ENCODE assay signal across 10 cellular contexts in the genomic region with DNA sequence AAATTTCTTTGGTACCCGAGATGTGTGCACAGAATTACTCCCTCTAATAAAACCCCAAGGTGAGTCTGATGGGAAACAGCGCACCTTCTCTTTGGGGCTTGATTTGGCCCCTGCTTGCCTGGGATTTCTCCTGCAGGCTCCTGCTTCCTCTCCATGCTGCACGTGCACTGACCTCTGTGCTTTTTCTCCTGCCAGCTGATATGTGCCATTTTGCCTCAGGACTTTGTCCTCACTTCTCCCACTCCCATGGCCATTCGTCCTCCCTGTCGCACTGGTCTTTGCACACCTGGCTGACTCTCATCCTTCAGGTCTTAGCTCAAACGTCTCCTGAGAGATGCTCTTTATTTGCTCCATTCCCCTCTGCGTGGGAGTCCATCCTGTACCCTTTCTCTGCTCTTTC. TPM values are rescaled to one million over a fixed set of nuclear protein-coding genes. Genes with fewer than 3 reads are reported as not detected.
DNase-seq lines count a peak whose midpoint lies in the region; TF ChIP-seq lines count a peak whose summit lies in the region.
"Had no signal": no experiment of that assay in that cellular context is flagged by ENCODE, and none has a peak within 500 bp of the region (broad histone marks: within the 10 kb centered on the region; RNA-seq: fewer than 3 reads in every experiment).

No MANE protein-coding gene starts in this region.

- H3K27me3 Mint-ChIP-seq in CD4-positive, alpha-beta memory T cell: no peaks in the 10 kb centered on the region

- peak overlapping the region; percentile 71 to 95 (median 90) for H3K4me3 Mint-ChIP-seq in CD4-positive, alpha-beta memory T cell

- peaks cover 0 to 10% (median 4%) of the 10 kb centered on the region in 8 donors for H3K9me3 Mint-ChIP-seq in CD4-positive, alpha-beta memory T cell

- H3K9me3 ChIP-seq in CD4-positive, alpha-beta memory T cell (ENCODE audit: control insufficient read depth in 1 of 2, low read length in 2 of 2): peaks cover 0 to 3% of the 10 kb centered on the region in 2 donors
- no peaks in the 10 kb centered on the region for H3K9me3 ChIP-seq in osteoblast (ENCODE audit: low read depth, low read length)
- H3K9me3 ChIP-seq: body of pancreas had no signal

- no peaks in the 10 kb centered on the region for H3K36me3 ChIP-seq in CD4-positive, alpha-beta memory T cell (ENCODE audit: insufficient read depth, low read length)
- H3K36me3 ChIP-seq in osteoblast (ENCODE audit: insufficient read depth, low read length): peaks cover 22% of the 10 kb centered on the region

- CTCF ChIA-PET in CD4-positive, alpha-beta memory T cell (lab: Charles Lee; ENCODE audit: partially characterized antibody): interaction anchor here (1.7 to 3.5 kb wide), 3 partner anchors 8 to 42 kb away, joined by 6 to 21 read pairs (median 18); a partner anchor contains a TSS
- CTCF ChIA-PET in RWPE1 (lab: Yijun Ruan, JAX): interaction anchor here (0.9 to 2.6 kb wide), 2 partner anchors 41 to 43 kb away, joined by 4 to 17 read pairs; no protein-coding TSS in a partner anchor

- TF ChIP-seq CTCF in RWPE1 (conservative IDR thresholded peaks at IDR 0.05; ENCODE audit: low read depth): no peak
- TF ChIP-seq CTCF in epithelial cell of esophagus (IDR thresholded peaks at IDR 0.05; ENCODE audit: insufficient read depth, low read depth, low read length, missing control alignments): no peak
- no peak for TF ChIP-seq CTCF in osteoblast (IDR thresholded peaks at IDR 0.05; ENCODE audit: extremely low read depth, low read depth, low read length)

- H3K4me1 ChIP-seq in CD4-positive, alpha-beta memory T cell (ENCODE audit: insufficient read depth, low read length): peaks cover 33% of the 10 kb centered on the region
- peaks cover 17% of the 10 kb centered on the region for H3K4me1 ChIP-seq in osteoblast (ENCODE audit: insufficient read depth, low read length)

- no peak overlapping the region for H2AFZ ChIP-seq in osteoblast (ENCODE audit: low read length)

- peaks cover 28 to 45% (median 36%) of the 10 kb centered on the region in 4 donors for H3K4me1 Mint-ChIP-seq in CD4-positive, alpha-beta memory T cell

- peaks cover 26 to 29% of the 10 kb centered on the region in 2 donors for H3K36me3 Mint-ChIP-seq in CD4-positive, alpha-beta memory T cell

- intact Hi-C loops in CD4-positive, alpha-beta memory T cell (cut with micrococcal nuclease): no loop called here

- no peaks in the 10 kb centered on the region for H3K27me3 ChIP-seq in CD4-positive, alpha-beta memory T cell (ENCODE audit: insufficient read depth, low read length)
- no peaks in the 10 kb centered on the region for H3K27me3 ChIP-seq in osteoblast (ENCODE audit: insufficient read depth, low read length)
- H3K27me3 ChIP-seq: body of pancreas, left lung had no signal

- no peak for DNase-seq in CD4-positive, alpha-beta memory T cell
- DNase-seq in RWPE1 (ENCODE audit: low spot score) (no peak), epithelial cell of esophagus (ENCODE audit: low read depth) (no peak), osteoblast (ENCODE audit: insufficient read length, low spot score, missing footprints) (no peak), AML-193 (lab: John Stamatoyannopoulos, UW) (no peak), HuH-7 (ENCODE audit: low spot score) (no peak), activated gamma-delta T cell treated with Interleukin-2 at 50 U/mL for 16 hours (no peak)
- DNase-seq in stimulated activated naive CD4-positive, alpha-beta T cell (lab: John Stamatoyannopoulos, UW): no peak
- DNase-seq: left lung had no signal

- POLR2A ChIA-PET in CD4-positive, alpha-beta memory T cell (lab: Charles Lee; ENCODE audit: partially characterized antibody): interaction anchor here (1.6 to 3.2 kb wide), 5 partner anchors 8 to 249 kb away, joined by 9 to 60 read pairs (median 13); a partner anchor contains a TSS
- POLR2A ChIA-PET in RWPE1 (lab: Yijun Ruan, JAX; ENCODE audit: low non-redundant PET): interaction anchor here (2.0 kb wide), 1 partner anchor 11 kb away, joined by 15 read pairs; a partner anchor contains a TSS

- H4K20me1 ChIP-seq in osteoblast (ENCODE audit: insufficient read depth, low read length): peaks cover 8% of the 10 kb centered on the region

- no peak overlapping the region for H3K4me3 ChIP-seq in CD4-positive, alpha-beta memory T cell (ENCODE audit: low read length in 2 of 2)
- H3K4me3 ChIP-seq in epithelial cell of esophagus (ENCODE audit: low read length) (peak overlapping the region; percentile 70), osteoblast (ENCODE audit: insufficient read depth, low read length) (peak overlapping the region; percentile 14)

- peak overlapping the region; percentile 95 for H3K4me2 ChIP-seq in osteoblast (ENCODE audit: insufficient read depth, low read length)

- peak overlapping the region; percentile 23 to 83 (median 54) for H3K27ac Mint-ChIP-seq in CD4-positive, alpha-beta memory T cell

- no peak overlapping the region for H3K27ac ChIP-seq in CD4-positive, alpha-beta memory T cell (ENCODE audit: low read depth, low read length)
- H3K27ac ChIP-seq in RWPE1 (peak overlapping the region; percentile 44), osteoblast (ENCODE audit: low read depth, low read length) (no peak overlapping the region)

- H3K79me2 ChIP-seq in osteoblast (ENCODE audit: insufficient read depth, low read length): peaks cover 20% of the 10 kb centered on the region

RNA-seq across cellular contexts. Expression of a gene that starts 1.2 kb away (rescaled TPM):
- total RNA-seq in CD4-positive, alpha-beta memory T cell: 10 to 100 TPM; 23.0 to 25.2 TPM
- 10 to 100 TPM; 49.3 to 82.2 TPM for polyA plus RNA-seq in CD4-positive, alpha-beta memory T cell
- 69.0 and 73.5 TPM in 2 replicates for total RNA-seq in osteoblast

RNA-seq across cellular contexts. Expression of a gene that starts 10.7 kb away (rescaled TPM):
- total RNA-seq in CD4-positive, alpha-beta memory T cell: 10 to 100 TPM; 30.3 to 31.0 TPM
- polyA plus RNA-seq in CD4-positive, alpha-beta memory T cell: 10 to 100 TPM in 1 of 2 donors, 1 to 10 TPM in 1; 7.1 to 10.3 TPM
- 15.9 and 18.6 TPM in 2 replicates for total RNA-seq in osteoblast

Comparison
In these comparisons a context has a peak if more than half of its experiments do, and no peak if none do; other contexts are left out.
1. H3K4me3 ChIP-seq: peak in epithelial cell of esophagus (single experiment) and osteoblast (single experiment); none in CD4-positive, alpha-beta memory T cell (0 of 2).